ENCODE assay signal across 1 cellular context in genomic region chr18:75244336-75244735, GRCh38.
TF ChIP-seq lines count a peak whose summit lies in the region.

No MANE protein-coding gene starts in this region.

TF ChIP-seq in IMR-90, 13 proteins besides CTCF, POLR2A, EP300 and RAD21:
- TF ChIP-seq, protein P1, sequence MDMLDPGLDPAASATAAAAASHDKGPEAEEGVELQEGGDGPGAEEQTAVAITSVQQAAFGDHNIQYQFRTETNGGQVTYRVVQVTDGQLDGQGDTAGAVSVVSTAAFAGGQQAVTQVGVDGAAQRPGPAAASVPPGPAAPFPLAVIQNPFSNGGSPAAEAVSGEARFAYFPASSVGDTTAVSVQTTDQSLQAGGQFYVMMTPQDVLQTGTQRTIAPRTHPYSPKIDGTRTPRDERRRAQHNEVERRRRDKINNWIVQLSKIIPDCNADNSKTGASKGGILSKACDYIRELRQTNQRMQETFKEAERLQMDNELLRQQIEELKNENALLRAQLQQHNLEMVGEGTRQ (IDR thresholded peaks at IDR 0.05; ENCODE audit: low read depth, low read length), result no peak
- TF ChIP-seq MAZ (IDR thresholded peaks at IDR 0.05; ENCODE audit: borderline replicate concordance, low read depth, low read length) (no peak), RFX5 (IDR thresholded peaks at IDR 0.05; ENCODE audit: low read depth, low read length) (no peak)
- TF ChIP-seq, protein P2, sequence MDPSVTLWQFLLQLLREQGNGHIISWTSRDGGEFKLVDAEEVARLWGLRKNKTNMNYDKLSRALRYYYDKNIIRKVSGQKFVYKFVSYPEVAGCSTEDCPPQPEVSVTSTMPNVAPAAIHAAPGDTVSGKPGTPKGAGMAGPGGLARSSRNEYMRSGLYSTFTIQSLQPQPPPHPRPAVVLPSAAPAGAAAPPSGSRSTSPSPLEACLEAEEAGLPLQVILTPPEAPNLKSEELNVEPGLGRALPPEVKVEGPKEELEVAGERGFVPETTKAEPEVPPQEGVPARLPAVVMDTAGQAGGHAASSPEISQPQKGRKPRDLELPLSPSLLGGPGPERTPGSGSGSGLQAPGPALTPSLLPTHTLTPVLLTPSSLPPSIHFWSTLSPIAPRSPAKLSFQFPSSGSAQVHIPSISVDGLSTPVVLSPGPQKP (IDR thresholded peaks at IDR 0.05; ENCODE audit: borderline replicate concordance, low read depth, low read length), result no peak
